9 cellular contexts compared by ENCODE assay signal in genomic region chr1:165376041-165376810, GRCh38. TPM values are rescaled to one million over a fixed set of nuclear protein-coding genes. Genes with fewer than 3 reads are reported as not detected.
DNase-seq lines count a peak whose midpoint lies in the region; ATAC-seq, FAIRE-seq and TF ChIP-seq lines count a peak whose summit lies in the region.
"Had no signal": no experiment of that assay in that cellular context is flagged by ENCODE, and none has a peak within 500 bp of the region (broad histone marks: within the 10 kb centered on the region; RNA-seq: fewer than 3 reads in every experiment).

No MANE protein-coding gene starts in this region.

- TF ChIP-seq POLR2A in HepG2 (IDR thresholded peaks at IDR 0.05; ENCODE audit: insufficient read depth in 1 of 2, low read depth in 2 of 2, low read length in 2 of 2) (no peak), transverse colon (IDR thresholded peaks at IDR 0.05) (no peak)

- H3K27ac Mint-ChIP-seq in naive thymus-derived CD4-positive, alpha-beta T cell: peak overlapping the region in 1 of 9 donors; percentile 43

- CTCF ChIA-PET in HepG2 (lab: Yijun Ruan, JAX; ENCODE audit: low intra/inter-chr PET ratio, low total read pairs): no interaction called here
- CTCF ChIA-PET in naive thymus-derived CD4-positive, alpha-beta T cell (lab: Charles Lee): interaction anchor here (1.0 to 2.3 kb wide), 2 partner anchors 9 to 17 kb away, joined by 4 to 14 read pairs; no protein-coding TSS in a partner anchor

- FAIRE-seq in HepG2 (lab: Jason Lieb, UNC): no peak

- POLR2A ChIA-PET in HepG2 (lab: Yijun Ruan, JAX): no interaction called here
- POLR2A ChIA-PET in naive thymus-derived CD4-positive, alpha-beta T cell (lab: Charles Lee): no interaction called here

- no peak for TF ChIP-seq EP300 in HepG2 (IDR thresholded peaks at IDR 0.05; ENCODE audit: low read depth in 2 of 2, low read length in 2 of 2)
- TF ChIP-seq EP300 in HepG2 (CRISPR knock-in tag; IDR thresholded peaks at IDR 0.05; ENCODE audit: borderline replicate concordance): no peak
- no peak for TF ChIP-seq EP300 in transverse colon (IDR thresholded peaks at IDR 0.05; ENCODE audit: low read depth)

- H3K9ac ChIP-seq in liver (ENCODE audit: low read depth in 1 of 2, low read length in 2 of 2) (no peak overlapping the region), HepG2 (ENCODE audit: insufficient read depth, low read depth, low read length) (no peak overlapping the region)

- H3K27me3 ChIP-seq in liver (ENCODE audit: control insufficient read depth in 4 of 4, insufficient read depth in 4 of 4, low read length in 3 of 4) (peaks cover 0 to 5% (median 0%) of the 10 kb centered on the region in 4 donors), HepG2 (ENCODE audit: control insufficient read depth in 1 of 2, insufficient read depth in 2 of 2, low read length in 2 of 2) (no peaks in the 10 kb centered on the region; a peak in 1 of 5 replicates), transverse colon (peaks cover 14% of the 10 kb centered on the region)
- peaks cover 3 to 18% of the 10 kb centered on the region in 2 donors for H3K27me3 ChIP-seq in naive thymus-derived CD4-positive, alpha-beta T cell (ENCODE audit: control insufficient read depth in 2 of 2, insufficient read depth in 2 of 2, low read length in 2 of 2)

- peak overlapping the region in 1 of 3 donors; percentile 32 for H3K4me3 ChIP-seq in liver (ENCODE audit: low read depth in 1 of 3, low read length in 3 of 3)
- H3K4me3 ChIP-seq in HepG2 (replicated peaks in 1 of 3; ENCODE audit: insufficient read depth in 1 of 3, low read depth in 2 of 3, low read length in 3 of 3): no peak overlapping the region
- peak overlapping the region; percentile 56 for H3K4me3 ChIP-seq in fibroblast of the aortic adventitia (ENCODE audit: low read depth, low read length)
- peak overlapping the region; percentile 35 for H3K4me3 ChIP-seq in naive thymus-derived CD4-positive, alpha-beta T cell (ENCODE audit: low read length)
- H3K4me3 ChIP-seq in transverse colon: peak overlapping the region in 3 of 4 donors; percentile 34 to 41 (median 34)

- H3K4me1 Mint-ChIP-seq in naive thymus-derived CD4-positive, alpha-beta T cell: peaks cover 12 to 22% (median 20%) of the 10 kb centered on the region in 7 donors

- TF ChIP-seq CTCF in liver (IDR thresholded peaks at IDR 0.05; ENCODE audit: low read depth, low read length, missing input control) (no peak), HepG2 (CRISPR knock-in tag; IDR thresholded peaks at IDR 0.05) (no peak), fibroblast of the aortic adventitia (IDR thresholded peaks at IDR 0.05; ENCODE audit: insufficient read depth, low read length) (no peak), transverse colon (IDR thresholded peaks at IDR 0.05) (no peak)

- peaks cover 0 to 6% (median 0%) of the 10 kb centered on the region in 11 donors for H3K9me3 Mint-ChIP-seq in naive thymus-derived CD4-positive, alpha-beta T cell

- H3K27ac ChIP-seq in liver (ENCODE audit: low read depth in 1 of 2, low read length in 2 of 2): peak overlapping the region in 1 of 2 donors; percentile 28
- no peak overlapping the region for H3K27ac ChIP-seq in HepG2 (ENCODE audit: extremely low read length, insufficient read depth, low read length)
- no peak overlapping the region for H3K27ac ChIP-seq in naive thymus-derived CD4-positive, alpha-beta T cell (ENCODE audit: low read depth, low read length)
- peak overlapping the region; percentile 73 to 85 (median 79) for H3K27ac ChIP-seq in transverse colon
- H3K27ac ChIP-seq: epithelial cell of prostate had no signal

- BruUV-seq in HepG2 (replicated peaks; lab: Mats Ljungman, UMichigan): no TSS peak

- H3K36me3 ChIP-seq in liver (ENCODE audit: control insufficient read depth in 4 of 4, insufficient read depth in 3 of 4, low read depth in 1 of 4, low read length in 3 of 4) (no peaks in the 10 kb centered on the region), HepG2 (replicated peaks in 1 of 2; ENCODE audit: control insufficient read depth in 1 of 2, insufficient read depth in 2 of 2, low read length in 2 of 2) (no peaks in the 10 kb centered on the region), transverse colon (no peaks in the 10 kb centered on the region)
- no peaks in the 10 kb centered on the region for H3K36me3 ChIP-seq in naive thymus-derived CD4-positive, alpha-beta T cell (ENCODE audit: control insufficient read depth in 2 of 3, insufficient read depth in 3 of 3, low read length in 3 of 3)

- intact Hi-C loops in HepG2 (cut with micrococcal nuclease; ENCODE audit: unreplicated experiment) (no loop called here), transverse colon (cut with DNase I; ENCODE audit: low total_unique reads) (no loop called here)
- intact Hi-C loops in naive thymus-derived CD4-positive, alpha-beta T cell (cut with micrococcal nuclease): loop anchor here in 1 of 2 donors (10.0 kb wide), 1 partner anchor 61 kb away; no protein-coding TSS in a partner anchor

- ATAC-seq in HepG2 (no peak), GM18873 (IDR thresholded peaks at IDR 0.05; ENCODE audit: low FRiP score, unreplicated experiment) (no peak)
- peak; percentile 71 for ATAC-seq in naive thymus-derived CD4-positive, alpha-beta T cell

- H3K27me3 Mint-ChIP-seq in naive thymus-derived CD4-positive, alpha-beta T cell: peaks cover 54 to 86% (median 69%) of the 10 kb centered on the region in 5 donors

- TF ChIP-seq RAD21 in liver (IDR thresholded peaks at IDR 0.05): no peak
- no peak for TF ChIP-seq RAD21 in HepG2 (CRISPR knock-in tag; IDR thresholded peaks at IDR 0.05)

- no peak overlapping the region for H2AFZ ChIP-seq in HepG2 (ENCODE audit: low read length)

- H3K4me1 ChIP-seq in liver (ENCODE audit: control insufficient read depth in 4 of 4, insufficient read depth in 4 of 4, low read length in 3 of 4) (peaks cover 2 to 10% (median 5%) of the 10 kb centered on the region in 4 donors), HepG2 (ENCODE audit: insufficient read depth, low read length) (peaks cover 8% of the 10 kb centered on the region), transverse colon (peaks cover 0 to 19% (median 18%) of the 10 kb centered on the region in 4 donors)
- peaks cover 2 to 13% of the 10 kb centered on the region in 2 donors for H3K4me1 ChIP-seq in naive thymus-derived CD4-positive, alpha-beta T cell (ENCODE audit: control insufficient read depth in 2 of 2, insufficient read depth in 2 of 2, low read length in 2 of 2)

- no peak overlapping the region for H3K4me2 ChIP-seq in HepG2 (ENCODE audit: low read depth, low read length)

- H3K36me3 Mint-ChIP-seq in naive thymus-derived CD4-positive, alpha-beta T cell: no peaks in the 10 kb centered on the region

- H3K9me3 ChIP-seq in liver (ENCODE audit: control insufficient read depth in 4 of 4, low read length in 3 of 4): no peaks in the 10 kb centered on the region
- no peaks in the 10 kb centered on the region for H3K9me3 ChIP-seq in HepG2 (ENCODE audit: low read length)
- H3K9me3 ChIP-seq in naive thymus-derived CD4-positive, alpha-beta T cell (ENCODE audit: control insufficient read depth in 2 of 3, low read length in 3 of 3): no peaks in the 10 kb centered on the region
- no peaks in the 10 kb centered on the region for H3K9me3 ChIP-seq in transverse colon

- peak overlapping the region; percentile 41 to 81 (median 74) for H3K4me3 Mint-ChIP-seq in naive thymus-derived CD4-positive, alpha-beta T cell

- in situ Hi-C loops in HepG2 (cut with HindIII; ENCODE audit: extremely low pct_ligation_motif_present, low pct_unique_long_range_greater_than_20kb): no loop called here
- in situ Hi-C loops in transverse colon (cut with MboI; ENCODE audit: low pct_ligation_motif_present in 1 of 4, low pct_unique_long_range_greater_than_20kb in 1 of 4, low sequenced_read_pairs in 3 of 4): loop anchor here in 2 of 4 donors (25.0 kb wide), 1 partner anchor 536 kb away; no protein-coding TSS in a partner anchor

- DNase-seq in HepG2 (ENCODE audit: low spot score) (no peak), NCI-H1092 (lab: John Stamatoyannopoulos, UW) (peak; percentile 59), activated T-helper 1 cell treated with Interleukin-2 at 50 U/mL for 16 hours (ENCODE audit: low read depth) (peak; percentile 13), fibroblast of the aortic adventitia (ENCODE audit: low read depth) (peak; percentile 100), transverse colon (peak; percentile 67)
- peak in 6 of 9 donors; percentile 13 to 22 (median 16) for DNase-seq in naive thymus-derived CD4-positive, alpha-beta T cell

- H4K20me1 ChIP-seq in HepG2 (ENCODE audit: insufficient read depth, low read length): no peaks in the 10 kb centered on the region

- H3K79me2 ChIP-seq in HepG2 (ENCODE audit: insufficient read depth, low read length): no peaks in the 10 kb centered on the region

- 8% methylated on average over 46 of the region's 46 CpGs for WGBS in liver
- WGBS in HepG2 (ENCODE audit: low lambda C conversion rate): 75% methylated on average over 31 of the region's 46 CpGs
- WGBS in transverse colon (ENCODE audit: low coverage in 1 of 2), 2 donors: 3% methylated on average over 5 to 46 of the region's 46 CpGs

RNA-seq across cellular contexts. Expression of gene LMX1A, which starts 19.7 kb away (rescaled TPM):
- total RNA-seq in liver (under 1 TPM; 0.05 to 0.17 TPM), HepG2 (2016; rRNA removed; fragmentation: Illumina TruSeq; extraction: Trizol) (0.07 TPM in 1 of 2 replicates, not detected in the other), fibroblast of the aortic adventitia (ENCODE audit: low replicate concordance) (not detected in 2 replicates), transverse colon (under 1 TPM in 2 of 4 donors, not detected in 2; 0.41 to 0.79 TPM)
- polyA plus RNA-seq in liver (not detected), HepG2 (2011; rRNA removed) (not detected in 2 replicates)
- total RNA-seq in HepG2 (2016; cell fraction: cytosol; rRNA removed; fragmentation: Illumina TruSeq; extraction: Trizol; ENCODE audit: low read depth): not detected in 2 replicates
- 0.04 TPM in 1 of 2 replicates, not detected in the other for total RNA-seq in HepG2 (2016; cell fraction: insoluble cytoplasmic fraction; rRNA removed; fragmentation: Illumina TruSeq; extraction: Trizol)
- not detected in 2 replicates for total RNA-seq in HepG2 (2016; cell fraction: membrane; rRNA removed; fragmentation: Illumina TruSeq; extraction: Trizol)
- total RNA-seq in HepG2 (2016; cell fraction: nucleus; rRNA removed; fragmentation: Illumina TruSeq; extraction: Trizol): not detected in 2 replicates
- polyA plus RNA-seq in HepG2 (2011; cell fraction: cytosol; rRNA removed): not detected in 2 replicates
- polyA plus RNA-seq in HepG2 (2011; cell fraction: nucleus; rRNA removed): not detected in 2 replicates
- not detected in 2 replicates for polyA plus RNA-seq in HepG2 (2012)
- polyA plus RNA-seq in HepG2 (2016; cell fraction: cytosol; fragmentation: Illumina TruSeq; extraction: Trizol; ENCODE audit: low read depth): not detected in 2 replicates
- polyA plus RNA-seq in HepG2 (2016; cell fraction: insoluble cytoplasmic fraction; fragmentation: Illumina TruSeq; extraction: Trizol; ENCODE audit: low read depth): not detected in 2 replicates
- polyA plus RNA-seq in HepG2 (2016; cell fraction: membrane; fragmentation: Illumina TruSeq; extraction: Trizol; ENCODE audit: low read depth): not detected in 2 replicates
- polyA plus RNA-seq in HepG2 (2016; cell fraction: nucleus; fragmentation: Illumina TruSeq; extraction: Trizol; ENCODE audit: insufficient read depth, low read depth): not detected in 2 replicates
- polyA minus RNA-seq in HepG2 (2011; rRNA and poly(A)+ RNA removed; ENCODE audit: low replicate concordance): not detected in 2 replicates
- not detected in 2 replicates for polyA minus RNA-seq in HepG2 (2011; cell fraction: cytosol; rRNA and poly(A)+ RNA removed)
- not detected in 2 replicates for polyA minus RNA-seq in HepG2 (2011; cell fraction: nucleus; rRNA and poly(A)+ RNA removed)
- not detected for total RNA-seq in naive thymus-derived CD4-positive, alpha-beta T cell
- polyA plus RNA-seq in naive thymus-derived CD4-positive, alpha-beta T cell: not detected

Comparison
In these comparisons a context has a peak if more than half of its experiments do, and no peak if none do; other contexts are left out.
1. H3K27ac ChIP-seq: peak in transverse colon (4 of 4); none in HepG2 (single experiment) and naive thymus-derived CD4-positive, alpha-beta T cell (single experiment).
2. H3K4me3 ChIP-seq: peak in fibroblast of the aortic adventitia (single experiment), naive thymus-derived CD4-positive, alpha-beta T cell (single experiment) and transverse colon (3 of 4); none in HepG2 (0 of 3).